ENCODE assay signal across 14 cellular contexts in genomic region chr15:66644815-66645345, GRCh38. TPM values are rescaled to one million over a fixed set of nuclear protein-coding genes. Genes with fewer than 3 reads are reported as not detected.
A peak's percentile ranks its signal among the peaks of the same experiment; 100 is the strongest.
DNase-seq lines count a peak whose midpoint lies in the region; ATAC-seq, FAIRE-seq and TF ChIP-seq lines count a peak whose summit lies in the region.
"Had no signal": no experiment of that assay in that cellular context is flagged by ENCODE, and none has a peak within 500 bp of the region (broad histone marks: within the 10 kb centered on the region; RNA-seq: fewer than 3 reads in every experiment).

No MANE protein-coding gene starts in this region.

- CTCF ChIA-PET in HEK293 (lab: Yijun Ruan, JAX), result interaction anchor here (0.9 to 1.1 kb wide), 2 partner anchors 13 to 129 kb away, joined by 5 read pairs; no protein-coding TSS in a partner anchor

- H3K27ac Mint-ChIP-seq in activated T-cell treated with anti-CD3 and anti-CD28 coated beads, Interleukin-2, amount 50 U/mL, for 24 hours, result no peak overlapping the region

- no peaks in the 10 kb centered on the region for H3K9me3 ChIP-seq in HEK293 (ENCODE audit: control insufficient read depth, insufficient read depth, low read depth, low read length)
- H3K9me3 ChIP-seq in kidney (ENCODE audit: control insufficient read depth in 1 of 2, low read length in 2 of 2), result no peaks in the 10 kb centered on the region
- no peaks in the 10 kb centered on the region for H3K9me3 ChIP-seq in prostate gland
- H3K9me3 ChIP-seq: BLaER1 had no signal

- intact Hi-C loops in kidney (cut with DNase I), result no loop called here
- intact Hi-C loops in prostate gland (cut with DNase I), result no loop called here

- H3K4me3 Mint-ChIP-seq in activated T-cell treated with anti-CD3 and anti-CD28 coated beads, Interleukin-2, amount 50 U/mL, for 24 hours, result no peak overlapping the region

- in situ Hi-C loops in astrocyte of the spinal cord (cut with HindIII; ENCODE audit: low sequenced_read_pairs), result no loop called here

- H3K4me1 ChIP-seq in HEK293 (ENCODE audit: control insufficient read depth, insufficient read depth, low read length) (no peaks in the 10 kb centered on the region; the same call in 1 of the 2 replicates), kidney (ENCODE audit: control insufficient read depth in 1 of 2, insufficient read depth in 1 of 2, low read depth in 1 of 2, low read length in 2 of 2) (peaks cover 7 to 17% of the 10 kb centered on the region in 2 donors), prostate gland (replicated peaks) (peaks cover 7% of the 10 kb centered on the region)

- no peak for TF ChIP-seq POLR2A in prostate gland (IDR thresholded peaks at IDR 0.05)

- POLR2A ChIA-PET in HEK293 (lab: Yijun Ruan, JAX), result no interaction called here

- no peak for FAIRE-seq in kidney (lab: Jason Lieb, UNC)
- FAIRE-seq: islet of Langerhans had no signal

- no peak overlapping the region for H3K9ac ChIP-seq in kidney (ENCODE audit: low read length in 2 of 2)
- H3K9ac ChIP-seq: BLaER1 had no signal

- no peaks in the 10 kb centered on the region for H3K9me3 Mint-ChIP-seq in activated T-cell treated with anti-CD3 and anti-CD28 coated beads, Interleukin-2, amount 50 U/mL, for 24 hours

- H3K27me3 Mint-ChIP-seq in activated T-cell treated with anti-CD3 and anti-CD28 coated beads, Interleukin-2, amount 50 U/mL, for 24 hours, result no peaks in the 10 kb centered on the region

- DNase-seq in astrocyte of the spinal cord (ENCODE audit: low read depth, low spot score) (peak; percentile 18), kidney (no peak), pulmonary artery endothelial cell (ENCODE audit: low read depth, low spot score) (peak; percentile 37), NCI-H1694 (lab: John Stamatoyannopoulos, UW) (no peak), prostate gland (ENCODE audit: low spot score) (no peak)
- DNase-seq in activated T-cell treated with anti-CD3 and anti-CD28 coated beads, Interleukin-2, amount 50 U/mL, for 24 hours, result no peak
- DNase-seq: activated CD4-positive, alpha-beta T cell treated with anti-CD3 and anti-CD28 coated beads for 4 hours; KG1; NCI-H2081 treated with DMSO at 0.1 percent for 48 hours; stimulated activated naive CD4-positive, alpha-beta T cell had no signal

- no peaks in the 10 kb centered on the region for H3K4me1 Mint-ChIP-seq in activated T-cell treated with anti-CD3 and anti-CD28 coated beads, Interleukin-2, amount 50 U/mL, for 24 hours (ENCODE audit: low read depth)

- H3K27ac ChIP-seq in HEK293 (ENCODE audit: extremely low read depth, low read depth, low read length) (no peak overlapping the region), kidney (ENCODE audit: low read depth in 2 of 2, low read length in 2 of 2) (peak overlapping the region; percentile 51 to 88), prostate gland (no peak overlapping the region)
- H3K27ac ChIP-seq: BLaER1 had no signal

- H3K27me3 ChIP-seq in prostate gland (replicated peaks; ENCODE audit: insufficient read depth), result no peaks in the 10 kb centered on the region
- H3K27me3 ChIP-seq: BLaER1 had no signal

- TF ChIP-seq CTCF in HEK293 (tag by site-specific recombination; IDR thresholded peaks at IDR 0.05) (no peak), astrocyte of the spinal cord (IDR thresholded peaks at IDR 0.05; ENCODE audit: low read depth, low read length) (no peak), kidney (IDR thresholded peaks at IDR 0.05; ENCODE audit: borderline replicate concordance, extremely low read depth, insufficient read depth) (no peak), prostate gland (IDR thresholded peaks at IDR 0.05) (no peak)

- H3K4me3 ChIP-seq in HEK293 (ENCODE audit: low read depth, low read length) (no peak overlapping the region), astrocyte of the spinal cord (ENCODE audit: low read depth, low read length) (no peak overlapping the region), kidney (ENCODE audit: low read length in 2 of 2) (no peak overlapping the region), prostate gland (no peak overlapping the region)
- H3K4me3 ChIP-seq: BLaER1 had no signal

- H3K36me3 Mint-ChIP-seq in activated T-cell treated with anti-CD3 and anti-CD28 coated beads, Interleukin-2, amount 50 U/mL, for 24 hours (ENCODE audit: low read depth), result no peaks in the 10 kb centered on the region

- no peaks in the 10 kb centered on the region for H3K36me3 ChIP-seq in HEK293 (ENCODE audit: control insufficient read depth in 2 of 2, insufficient read depth in 1 of 2, low read length in 2 of 2)
- H3K36me3 ChIP-seq in kidney (ENCODE audit: control insufficient read depth in 1 of 2, insufficient read depth in 2 of 2, low read length in 2 of 2), result no peaks in the 10 kb centered on the region
- H3K36me3 ChIP-seq in prostate gland, result no peaks in the 10 kb centered on the region
- H3K36me3 ChIP-seq: BLaER1 had no signal

- ATAC-seq in GM21515 (IDR thresholded peaks at IDR 0.05; ENCODE audit: unreplicated experiment), result no peak

- WGBS in prostate gland, result 72% methylated on average over 8 of the region's 8 CpGs

TF ChIP-seq in HEK293, 187 proteins besides CTCF, POLR2A, EP300 and RAD21:
- TF ChIP-seq ZNF768 (tag by site-specific recombination; IDR thresholded peaks at IDR 0.05) (peak; percentile 75; the same call in 1 of the 2 replicates), ZNF202 (tag by site-specific recombination; IDR thresholded peaks at IDR 0.05; ENCODE audit: borderline replicate concordance) (no peak)

RNA-seq across cellular contexts. Expression of gene SMAD6, which starts 57.2 kb away (rescaled TPM):
- total RNA-seq in kidney (23.0 TPM), pulmonary artery endothelial cell (14.9 and 18.9 TPM in 2 replicates), prostate gland (10 to 100 TPM; 14.8 to 51.2 TPM)
- 15.4 TPM for polyA plus RNA-seq in kidney (ENCODE audit: insufficient read depth, low read depth, low replicate concordance)

Comparison
In these comparisons a context has a peak if more than half of its experiments do, and no peak if none do; other contexts are left out.
1. H3K27ac ChIP-seq: peak in kidney (2 of 2); none in HEK293 (single experiment) and prostate gland (0 of 2).
2. DNase-seq: peak in astrocyte of the spinal cord (single experiment) and pulmonary artery endothelial cell (single experiment); none in kidney (single experiment), NCI-H1694 (single experiment), activated T-cell treated with anti-CD3 and anti-CD28 coated beads, Interleukin-2, amount 50 U/mL, for 24 hours (single experiment) and prostate gland (single experiment).